30 cellular contexts compared by ENCODE assay signal in the genomic region with DNA sequence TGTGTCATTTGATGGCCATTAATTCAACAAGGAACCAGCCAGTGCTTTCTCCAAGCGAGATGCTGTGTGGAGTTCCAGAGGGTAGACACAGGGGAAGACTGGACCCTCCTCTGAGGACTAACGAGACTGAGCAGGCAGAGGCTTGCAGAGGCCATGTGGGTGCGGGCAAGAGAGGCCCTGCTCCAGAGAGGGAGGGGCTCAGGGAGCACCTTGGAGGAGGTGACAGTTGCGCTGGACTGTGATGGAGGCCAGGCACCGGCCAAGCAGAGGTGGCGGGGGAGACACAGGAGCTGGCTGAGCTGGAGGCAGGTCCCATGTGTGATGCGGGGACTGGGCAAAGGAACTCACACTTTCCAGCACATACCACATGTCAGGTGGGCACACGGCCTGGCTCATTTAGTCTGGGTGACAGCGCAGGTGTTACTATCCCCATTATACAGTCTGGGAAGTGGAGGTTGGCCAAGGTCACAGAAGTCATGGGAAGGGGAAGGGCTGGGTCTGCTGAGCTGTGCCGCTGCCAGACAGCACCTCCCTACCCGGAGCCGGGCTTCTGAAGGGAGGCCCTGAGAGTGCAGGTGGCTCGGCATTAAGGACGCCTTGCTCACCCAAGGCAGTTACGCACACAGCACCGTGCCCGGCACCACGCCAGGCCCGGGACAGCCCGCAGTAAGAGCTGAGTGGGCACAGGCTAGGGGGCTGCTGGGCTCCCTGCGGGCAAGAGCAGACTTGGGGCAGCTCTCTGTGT. TPM values are rescaled to one million over a fixed set of nuclear protein-coding genes. Genes with fewer than 3 reads are reported as not detected.
DNase-seq lines count a peak whose midpoint lies in the region; ATAC-seq and TF ChIP-seq lines count a peak whose summit lies in the region.
"Had no signal": no experiment of that assay in that cellular context is flagged by ENCODE, and none has a peak within 500 bp of the region (broad histone marks: within the 10 kb centered on the region; RNA-seq: fewer than 3 reads in every experiment).

No MANE protein-coding gene starts in this region.

- no CpG with 5 or more reads among the region's 21 CpGs for WGBS in H9 (ENCODE audit: extremely low coverage, insufficient read length, low lambda C conversion rate)

- no peak overlapping the region for H3K18ac ChIP-seq in H9 (ENCODE audit: insufficient read length, low read depth, low read length)

- H3K9me3 Mint-ChIP-seq in glutamatergic neuron (ENCODE audit: unreplicated experiment) = peaks cover 16% of the 10 kb centered on the region
- H3K9me3 Mint-ChIP-seq in H9 = no peaks in the 10 kb centered on the region
- H3K9me3 Mint-ChIP-seq: activated CD4-positive, alpha-beta T cell treated with anti-CD3 and anti-CD28 coated beads, Interleukin-2, amount 10 ng/mL, durations not matched to agents 24 days and 14 days; CD8-positive, alpha-beta memory T cell had no signal

- no peak overlapping the region; the same call in 1 of the 2 replicates for H3K14ac ChIP-seq in H9 (ENCODE audit: insufficient read depth, low read length)

- no peak for ATAC-seq in HG02678 (IDR thresholded peaks at IDR 0.05; ENCODE audit: unreplicated experiment)
- ATAC-seq: esophagus mucosa; left colon; naive thymus-derived CD4-positive, alpha-beta T cell had no signal

- peaks cover 23% of the 10 kb centered on the region for H3K27me3 Mint-ChIP-seq in glutamatergic neuron (ENCODE audit: unreplicated experiment)
- peaks cover 26% of the 10 kb centered on the region for H3K27me3 Mint-ChIP-seq in H9 (ENCODE audit: low read depth)
- H3K27me3 Mint-ChIP-seq: activated naive CD8-positive, alpha-beta T cell had no signal

- no peaks in the 10 kb centered on the region for H3K23me2 ChIP-seq in H9 (ENCODE audit: insufficient read length, low read depth, low read length, poor library complexity, severe bottlenecking)

- no peaks in the 10 kb centered on the region; the same call in 1 of the 2 replicates for H3K27me3 ChIP-seq in H9 (ENCODE audit: insufficient read depth, low read length)
- H3K27me3 ChIP-seq: ovary, uterus had no signal

- H3K36me3 Mint-ChIP-seq in glutamatergic neuron (ENCODE audit: unreplicated experiment) = no peaks in the 10 kb centered on the region
- H3K36me3 Mint-ChIP-seq in H9 (ENCODE audit: insufficient read depth in 1 of 3, low read depth in 3 of 3) = peaks cover 0 to 7% (median 0%) of the 10 kb centered on the region in 3 experiments; a peak in 1 of 7 replicates
- H3K36me3 Mint-ChIP-seq: activated naive CD8-positive, alpha-beta T cell; CD8-positive, alpha-beta memory T cell; naive thymus-derived CD4-positive, alpha-beta T cell had no signal

- no peak overlapping the region for H2AK5ac ChIP-seq in H9 (ENCODE audit: insufficient read length, low read length)

- no peak overlapping the region for H2BK12ac ChIP-seq in H9 (ENCODE audit: insufficient read length, low read depth, low read length)

- H3K27ac Mint-ChIP-seq in glutamatergic neuron (ENCODE audit: unreplicated experiment) (peak overlapping the region; percentile 31), H9 (no peak overlapping the region; a peak in 1 of 7 replicates)
- H3K27ac Mint-ChIP-seq: activated CD4-positive, alpha-beta T cell treated with anti-CD3 and anti-CD28 coated beads, Interleukin-2, amount 10 ng/mL, durations not matched to agents 24 days and 14 days; activated naive CD8-positive, alpha-beta T cell; CD8-positive, alpha-beta memory T cell; naive thymus-derived CD4-positive, alpha-beta T cell had no signal

- no peak overlapping the region for H2BK120ac ChIP-seq in H9 (ENCODE audit: low read depth, low read length, poor library complexity, severe bottlenecking)

- H3K9me3 ChIP-seq in H9 (ENCODE audit: control insufficient read depth, low read depth, low read length) = no peaks in the 10 kb centered on the region
- H3K9me3 ChIP-seq: ovary, uterus had no signal

- H3K23ac ChIP-seq in H9 (ENCODE audit: insufficient read length, low read depth, low read length) = no peak overlapping the region

- no peak for TF ChIP-seq CTCF in glutamatergic neuron (IDR thresholded peaks at IDR 0.05; ENCODE audit: partially characterized antibody, unreplicated experiment)
- no peak for TF ChIP-seq CTCF in H9 (conservative IDR thresholded peaks at IDR 0.05)

- no peaks in the 10 kb centered on the region for H4K20me1 ChIP-seq in H9 (ENCODE audit: control insufficient read depth, insufficient read depth, insufficient read length)

- H4K5ac ChIP-seq in H9 (ENCODE audit: insufficient read length, low read depth, low read length) = no peak overlapping the region

- H3K56ac ChIP-seq in H9 (ENCODE audit: insufficient read length, low read depth, low read length) = no peak overlapping the region

- H4K8ac ChIP-seq in H9 (replicated peaks; ENCODE audit: insufficient read length, low read depth, low read length) = no peak overlapping the region

- H2BK20ac ChIP-seq in H9 (ENCODE audit: low read depth, low read length, poor library complexity, severe bottlenecking) = no peak overlapping the region

- no peak overlapping the region for H3T11ph ChIP-seq in H9 (ENCODE audit: low read length)

- H2BK5ac ChIP-seq in H9 (ENCODE audit: insufficient read length, low read length) = no peak overlapping the region

- peak; percentile 58 for DNase-seq in activated effector memory CD4-positive, alpha-beta T cell treated with anti-CD3 and anti-CD28 coated beads, Interleukin-2, amount 50 U/mL, for 16 hours
- no peak for DNase-seq in activated effector memory CD4-positive, alpha-beta T cell treated with Interleukin-2 at 50 U/mL for 16 hours
- DNase-seq in HuH-7.5 (ENCODE audit: low spot score) = peak; percentile 6
- no peak for DNase-seq in glutamatergic neuron
- peak; percentile 19 for DNase-seq in stimulated activated CD8-positive, alpha-beta memory T cell treated with anti-CD3 and anti-CD28 coated beads, Interleukin-4, amount 100 ng/mL, for 48 hours
- DNase-seq in NCI-H226 = no peak
- DNase-seq in H9 = no peak
- DNase-seq: activated CD4-positive, alpha-beta T cell treated with anti-CD3 and anti-CD28 coated beads, Interleukin-2, amount 10 ng/mL, durations not matched to agents 24 days and 14 days; anterior cingulate cortex; cortex of kidney; left colon; naive thymus-derived CD4-positive, alpha-beta T cell; NCI-H1048; NCI-H1694; NCI-H510A treated with DMSO at 0.1 percent for 48 hours; NK-92 treated with Interleukin-12 subunit alpha and Interleukin-12 subunit beta, amount 100 ng/mL, for 24 hours; PC-9; SHP77; stimulated activated CD4-positive, alpha-beta T cell treated with anti-CD3 and anti-CD28 coated beads, Interleukin-2, amount 100 ng/mL, for 48 hours; SW 1271; T-helper 9 cell; uterus had no signal

- H3K4ac ChIP-seq in H9 (ENCODE audit: low read depth, low read length) = no peak overlapping the region

- H3K4me2 ChIP-seq in H9 (ENCODE audit: insufficient read depth, insufficient read length, low read length) = no peak overlapping the region
- H3K4me2 ChIP-seq: PC-9 had no signal

- no peak overlapping the region for H2AFZ ChIP-seq in H9 (ENCODE audit: low read length)
- H2AFZ ChIP-seq: PC-9 had no signal

- H3K4me3 Mint-ChIP-seq in glutamatergic neuron (ENCODE audit: unreplicated experiment) (peak overlapping the region; percentile 60), H9 (no peak overlapping the region)
- H3K4me3 Mint-ChIP-seq: activated CD4-positive, alpha-beta T cell treated with anti-CD3 and anti-CD28 coated beads, Interleukin-2, amount 10 ng/mL, durations not matched to agents 24 days and 14 days; activated naive CD8-positive, alpha-beta T cell had no signal

- no peak overlapping the region for H3K27ac ChIP-seq in H9 (ENCODE audit: insufficient read length, low read depth, low read length)
- H3K27ac ChIP-seq: cardiac muscle cell, ovary, PC-9, uterus, VCaP had no signal

- H3K79me2 ChIP-seq in H9 (ENCODE audit: insufficient read depth, low read length) = no peaks in the 10 kb centered on the region

- no peak overlapping the region for H3K9ac ChIP-seq in H9 (ENCODE audit: extremely low read depth, insufficient read length, low read length)

- no peak overlapping the region for H4K91ac ChIP-seq in H9 (ENCODE audit: insufficient read length, low read depth, low read length)

- H3K79me1 ChIP-seq in H9 (ENCODE audit: insufficient read depth, low read depth, low read length, poor library complexity, severe bottlenecking) = no peaks in the 10 kb centered on the region

- no peak overlapping the region for H2BK15ac ChIP-seq in H9 (ENCODE audit: low read depth, low read length)

- no peaks in the 10 kb centered on the region; the same call in 1 of the 2 replicates for H3K4me1 ChIP-seq in H9 (ENCODE audit: insufficient read depth, low read length)

- peaks cover 40% of the 10 kb centered on the region for H3K4me1 Mint-ChIP-seq in glutamatergic neuron (ENCODE audit: low read depth, unreplicated experiment)
- peaks cover 27 to 34% of the 10 kb centered on the region in 2 experiments for H3K4me1 Mint-ChIP-seq in H9

RNA-seq across cellular contexts. Expression of gene MELTF, which starts 3.7 kb away (rescaled TPM):
- total RNA-seq in glutamatergic neuron (ENCODE audit: unreplicated experiment) = 31.8 TPM
- total RNA-seq in H9 (2021) = 8.8 and 9.2 TPM in 2 replicates

RNA-seq across cellular contexts. Expression of gene PIGZ, which starts 57.3 kb away (rescaled TPM):
- total RNA-seq in glutamatergic neuron (ENCODE audit: unreplicated experiment) (4.7 TPM), H9 (2021) (0.15 and 0.29 TPM in 2 replicates)
- total RNA-seq: H1 had no signal

Comparison
In these comparisons a context has a peak if more than half of its experiments do, and no peak if none do; other contexts are left out.
1. DNase-seq: peak in activated effector memory CD4-positive, alpha-beta T cell treated with anti-CD3 and anti-CD28 coated beads, Interleukin-2, amount 50 U/mL, for 16 hours (single experiment), HuH-7.5 (single experiment) and stimulated activated CD8-positive, alpha-beta memory T cell treated with anti-CD3 and anti-CD28 coated beads, Interleukin-4, amount 100 ng/mL, for 48 hours (single experiment); none in activated effector memory CD4-positive, alpha-beta T cell treated with Interleukin-2 at 50 U/mL for 16 hours (single experiment), glutamatergic neuron (single experiment), NCI-H226 (single experiment) and H9 (single experiment).